1 cellular context compared by ENCODE assay signal in the genomic region with DNA sequence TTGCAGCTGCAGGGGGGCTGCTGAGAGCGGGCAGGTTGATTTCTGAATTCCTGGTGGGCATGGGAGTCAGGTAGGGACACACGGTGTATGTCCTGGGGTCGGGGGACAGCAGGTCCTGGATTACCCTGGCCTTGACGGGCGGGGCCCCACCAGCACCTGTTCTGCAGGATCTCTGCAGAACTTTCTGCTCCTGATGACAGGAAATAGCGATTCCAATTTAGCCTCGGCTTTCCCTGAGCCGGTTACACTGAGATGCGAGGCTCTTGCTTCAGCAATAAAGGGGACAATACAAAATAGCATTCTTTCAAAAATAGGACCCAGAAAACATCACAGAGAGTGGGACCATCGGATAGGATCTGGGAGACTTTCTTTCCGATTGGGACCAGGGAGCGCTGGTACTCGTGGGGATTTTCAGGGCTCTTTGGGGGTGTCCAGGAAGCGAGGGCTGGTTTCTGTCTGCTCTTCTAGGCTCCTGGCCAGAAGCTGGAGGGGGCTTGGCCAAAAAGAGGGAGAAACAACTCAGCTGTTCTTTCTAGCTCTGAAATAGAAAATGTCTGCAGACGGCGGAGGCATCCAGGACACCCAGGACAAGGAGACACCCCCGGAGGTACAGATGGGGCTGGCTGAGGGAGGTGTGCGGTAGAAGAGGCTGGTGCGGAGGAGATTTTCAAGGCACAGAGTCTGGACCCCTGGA.
TF ChIP-seq lines count a peak whose summit lies in the region.

No MANE protein-coding gene starts in this region.

TF ChIP-seq in H1, 55 proteins besides CTCF, POLR2A, EP300 and RAD21:
- TF ChIP-seq SIN3A (conservative IDR thresholded peaks at IDR 0.05 in 1 of 2, IDR thresholded peaks at IDR 0.05 in 1 of 2; ENCODE audit: low read depth in 1 of 2, low read length in 2 of 2): no peak
- TF ChIP-seq CHD2 (IDR thresholded peaks at IDR 0.05; ENCODE audit: low read length): no peak
- no peak for TF ChIP-seq MAFK (IDR thresholded peaks at IDR 0.05; ENCODE audit: low read depth, low read length)
- TF ChIP-seq TAF7 (optimal IDR thresholded peaks at IDR 0.05; ENCODE audit: borderline replicate concordance, low read depth, low read length): no peak
- no peak for TF ChIP-seq NRF1 (IDR thresholded peaks at IDR 0.05; ENCODE audit: low read depth, low read length)
- no peak for TF ChIP-seq SUZ12 (IDR thresholded peaks at IDR 0.05; ENCODE audit: low read length)
- no peak for TF ChIP-seq TBP (IDR thresholded peaks at IDR 0.05; ENCODE audit: low read depth, low read length)
- TF ChIP-seq GTF2F1 (IDR thresholded peaks at IDR 0.05; ENCODE audit: borderline replicate concordance, low read depth, low read length): no peak
- no peak for TF ChIP-seq TEAD4 (IDR thresholded peaks at IDR 0.05; ENCODE audit: low read depth, low read length)
- no peak for TF ChIP-seq SP4 (IDR thresholded peaks at IDR 0.05; ENCODE audit: low read length)
